In genomic region chr10:97404044-97404443, GRCh38 we compare ENCODE assay signal across 27 cellular contexts.
"Had no signal": no experiment of that assay in that cellular context is flagged by ENCODE, and none has a peak within 500 bp of the region (broad histone marks: within the 10 kb centered on the region; RNA-seq: fewer than 3 reads in every experiment).

No MANE protein-coding gene starts in this region.

- H3K4me3 ChIP-seq: ovary, psoas muscle, right lobe of liver, sigmoid colon, stomach, thoracic aorta, thyroid gland, tibial nerve, upper lobe of left lung, vagina had no signal

- H3K4me3 Mint-ChIP-seq: natural killer cell treated with Interleukin-12 subunit alpha and Interleukin-12 subunit beta and Interleukin-15 and Interleukin-18, amount 100 ng/mL, for 72 hours; nephron progenitor cell; neural crest cell; stimulated activated effector memory CD8-positive, alpha-beta T cell treated with anti-CD3 and anti-CD28 coated beads, Interleukin-12 subunit alpha, Interleukin-12 subunit beta, amount 100 ng/mL, for 72 hours; stimulated activated naive B cell treated with anti-CD40 and anti-IgM and Interleukin-4, amounts not matched to agents 10 μg/mL and 1 μg/mL and 100 μg/mL, for 72 hours; stimulated activated naive CD8-positive, alpha-beta T cell treated with anti-CD3 and anti-CD28 coated beads, Interleukin-15, Interleukin-2, amounts not matched to agents 100 ng/mL and 50 ng/mL, for 24 hours had no signal

- H3K27me3 Mint-ChIP-seq: natural killer cell treated with Interleukin-12 subunit alpha and Interleukin-12 subunit beta and Interleukin-15 and Interleukin-18, amount 100 ng/mL, for 72 hours; stimulated activated naive B cell treated with anti-CD40 and anti-IgM and Interleukin-4, amounts not matched to agents 10 μg/mL and 1 μg/mL and 100 μg/mL, for 72 hours; stimulated activated naive CD8-positive, alpha-beta T cell treated with anti-CD3 and anti-CD28 coated beads, Interleukin-15, Interleukin-2, amounts not matched to agents 100 ng/mL and 50 ng/mL, for 24 hours had no signal

- H3K9me3 Mint-ChIP-seq: natural killer cell treated with Interleukin-12 subunit alpha and Interleukin-12 subunit beta and Interleukin-15 and Interleukin-18, amount 100 ng/mL, for 72 hours; nephron progenitor cell; neural crest cell; stimulated activated effector memory CD8-positive, alpha-beta T cell treated with anti-CD3 and anti-CD28 coated beads, Interleukin-12 subunit alpha, Interleukin-12 subunit beta, amount 100 ng/mL, for 72 hours; stimulated activated naive B cell treated with anti-CD40 and anti-IgM and Interleukin-4, amounts not matched to agents 10 μg/mL and 1 μg/mL and 100 μg/mL, for 72 hours; stimulated activated naive CD8-positive, alpha-beta T cell treated with anti-CD3 and anti-CD28 coated beads, Interleukin-15, Interleukin-2, amounts not matched to agents 100 ng/mL and 50 ng/mL, for 24 hours had no signal

- H3K27ac Mint-ChIP-seq: natural killer cell treated with Interleukin-12 subunit alpha and Interleukin-12 subunit beta and Interleukin-15 and Interleukin-18, amount 100 ng/mL, for 72 hours; nephron progenitor cell; progenitor cell of endocrine pancreas; stimulated activated effector memory CD8-positive, alpha-beta T cell treated with anti-CD3 and anti-CD28 coated beads, Interleukin-12 subunit alpha, Interleukin-12 subunit beta, amount 100 ng/mL, for 72 hours; stimulated activated naive B cell treated with anti-CD40 and anti-IgM and Interleukin-4, amounts not matched to agents 10 μg/mL and 1 μg/mL and 100 μg/mL, for 72 hours; stimulated activated naive CD8-positive, alpha-beta T cell treated with anti-CD3 and anti-CD28 coated beads, Interleukin-15, Interleukin-2, amounts not matched to agents 100 ng/mL and 50 ng/mL, for 24 hours had no signal

- ATAC-seq: natural killer cell treated with Interleukin-12 subunit alpha and Interleukin-12 subunit beta and Interleukin-15 and Interleukin-18, amount 100 ng/mL, for 72 hours; psoas muscle; right cardiac atrium; right lobe of liver; stimulated activated effector memory CD8-positive, alpha-beta T cell treated with anti-CD3 and anti-CD28 coated beads, Interleukin-12 subunit alpha, Interleukin-12 subunit beta, amount 100 ng/mL, for 72 hours; stimulated activated naive B cell treated with anti-CD40 and anti-IgM and Interleukin-4, amounts not matched to agents 10 μg/mL and 1 μg/mL and 100 μg/mL, for 72 hours had no signal

- H3K36me3 ChIP-seq: ovary, right lobe of liver, sigmoid colon, stomach, thoracic aorta, thyroid gland, tibial nerve, vagina had no signal

- H3K27ac ChIP-seq: ovary, parathyroid adenoma, psoas muscle, right lobe of liver, sigmoid colon, stomach, thoracic aorta, thyroid gland, tibial nerve, upper lobe of left lung, vagina had no signal

- H3K9me3 ChIP-seq: ovary, psoas muscle, right lobe of liver, sigmoid colon, stomach, thoracic aorta, thyroid gland, tibial nerve, upper lobe of left lung, vagina had no signal

- H3K36me3 Mint-ChIP-seq: natural killer cell treated with Interleukin-12 subunit alpha and Interleukin-12 subunit beta and Interleukin-15 and Interleukin-18, amount 100 ng/mL, for 72 hours; stimulated activated naive B cell treated with anti-CD40 and anti-IgM and Interleukin-4, amounts not matched to agents 10 μg/mL and 1 μg/mL and 100 μg/mL, for 72 hours had no signal

- DNase-seq: nephron progenitor cell; occipital lobe; ovary; psoas muscle; right cardiac atrium; right lobe of liver; sigmoid colon; small intestine; stimulated activated CD4-positive, alpha-beta T cell treated with anti-CD3 and anti-CD28 coated beads, Interleukin-15, amount 100 ng/mL, for 24 hours; stimulated activated CD4-positive, alpha-beta T cell treated with anti-CD3 and anti-CD28 coated beads, Interleukin-2, amount 100 ng/mL, for 24 hours; stimulated activated CD4-positive, alpha-beta T cell treated with anti-CD3 and anti-CD28 coated beads, Interleukin-2, amount 100 ng/mL, for 48 hours; stimulated activated CD4-positive, alpha-beta T cell treated with anti-CD3 and anti-CD28 coated beads, Interleukin-4, amount 100 ng/mL, for 24 hours; stimulated activated naive B cell treated with anti-CD40 and anti-IgM and Interleukin-4, amounts not matched to agents 10 μg/mL and 1 μg/mL and 100 μg/mL, for 72 hours; stimulated activated naive CD4-positive, alpha-beta T cell treated with Interleukin-2 at 50 U/mL for 16 hours; stomach; thyroid gland; trophoblast cell; upper lobe of left lung had no signal
